In the genomic region with DNA sequence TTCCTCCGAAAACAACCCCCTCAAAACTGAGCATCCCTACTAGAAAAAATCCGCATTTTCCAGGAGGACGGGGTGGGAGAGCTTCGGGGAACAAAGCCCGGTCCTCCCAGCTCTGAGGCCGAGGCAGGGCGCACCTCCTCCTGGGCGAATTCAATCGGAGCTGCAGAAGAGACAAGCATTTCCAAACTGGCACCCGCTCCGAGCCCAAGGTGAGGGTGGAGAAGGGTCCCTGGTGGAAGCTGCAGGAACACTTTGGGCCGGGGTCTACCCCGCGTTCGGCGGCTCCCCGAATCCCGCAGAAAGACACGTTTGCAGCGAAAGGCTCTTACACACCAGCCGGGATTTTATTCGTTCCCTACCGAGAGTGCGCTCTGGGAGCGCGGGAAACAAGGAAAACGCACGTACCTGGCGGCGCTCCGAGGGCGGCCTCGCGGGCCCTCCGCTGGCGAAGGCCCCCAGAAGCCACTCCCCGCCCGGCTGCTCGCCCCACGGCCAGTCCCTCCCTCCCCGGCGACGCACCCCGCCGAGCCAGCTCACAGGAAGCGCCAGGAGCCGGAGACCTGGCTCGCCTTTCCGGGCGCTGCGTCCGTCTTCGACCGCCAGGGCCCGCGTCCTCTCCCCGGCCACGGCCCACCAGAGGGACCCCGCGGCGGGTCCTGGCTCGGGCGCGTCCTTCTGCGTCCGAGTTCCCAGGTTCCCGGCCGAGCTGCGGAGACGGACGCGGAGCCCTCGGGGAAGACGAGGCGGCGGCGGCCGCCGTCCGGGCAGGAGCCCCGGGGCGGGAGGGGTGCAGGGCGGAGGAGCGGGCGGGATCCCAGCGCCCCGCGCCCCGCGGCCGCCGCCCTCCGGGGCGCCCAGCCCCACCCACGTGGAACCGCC, we compare ENCODE assay signal across 1 cellular context.
TF ChIP-seq lines count a peak whose summit lies in the region.

No MANE protein-coding gene starts in this region.

TF ChIP-seq in HepG2, 621 proteins besides CTCF, POLR2A, EP300 and RAD21 (continued from another document):
- TF ChIP-seq CBX5 (CRISPR knock-in tag; IDR thresholded peaks at IDR 0.05; ENCODE audit: borderline replicate concordance) (peak; percentile 27; the same call in 1 of the 2 replicates), ZNF709 (CRISPR knock-in tag; IDR thresholded peaks at IDR 0.05) (no peak), KLF12 (CRISPR knock-in tag; IDR thresholded peaks at IDR 0.05; ENCODE audit: borderline replicate concordance) (no peak; the same call in 1 of the 2 replicates), CCDC6 (CRISPR knock-in tag; IDR thresholded peaks at IDR 0.05) (no peak; the same call in 1 of the 2 replicates), ZNF674 (CRISPR knock-in tag; IDR thresholded peaks at IDR 0.05; ENCODE audit: low read depth) (no peak), PPARG (CRISPR knock-in tag; conservative IDR thresholded peaks at IDR 0.05) (0 out of 2 replicates have a peak, but pooled peaks have one; percentile 11), ZFY (CRISPR knock-in tag; IDR thresholded peaks at IDR 0.05) (peak; percentile 74), SUZ12 (IDR thresholded peaks at IDR 0.05; ENCODE audit: low read depth, low read length) (no peak), SIN3A (IDR thresholded peaks at IDR 0.05; ENCODE audit: borderline replicate concordance, low read depth, low read length) (peak; percentile 8; the same call in 1 of the 2 replicates), ARHGAP35 (CRISPR knock-in tag; IDR thresholded peaks at IDR 0.05; ENCODE audit: borderline replicate concordance) (peak; percentile 72; the same call in 1 of the 2 replicates), CERS6 (CRISPR knock-in tag; IDR thresholded peaks at IDR 0.05) (no peak), TAF1 (CRISPR knock-in tag; IDR thresholded peaks at IDR 0.05) (peak; percentile 58), HOXA9 (CRISPR knock-in tag; IDR thresholded peaks at IDR 0.05; ENCODE audit: borderline replicate concordance) (peak; percentile 50; the same call in 1 of the 2 replicates)
